ENCODE assay signal across 7 cellular contexts in genomic region chr1:117368116-117369108, GRCh38.
DNase-seq lines count a peak whose midpoint lies in the region; ATAC-seq and TF ChIP-seq lines count a peak whose summit lies in the region.

No MANE protein-coding gene starts in this region.

- H3K9me3 ChIP-seq in RWPE2 (ENCODE audit: severe bottlenecking): no peaks in the 10 kb centered on the region
- no peaks in the 10 kb centered on the region for H3K9me3 ChIP-seq in endocrine pancreas (ENCODE audit: control insufficient read depth, low read length)

- H3K27ac ChIP-seq in RWPE2 (ENCODE audit: poor library complexity, severe bottlenecking): peak overlapping the region; percentile 78

- H3K27me3 ChIP-seq in RWPE2 (ENCODE audit: insufficient read depth, poor library complexity, severe bottlenecking) (no peaks in the 10 kb centered on the region), endocrine pancreas (ENCODE audit: control insufficient read depth, insufficient read depth, low read length) (no peaks in the 10 kb centered on the region)

- H3K4me3 ChIP-seq in RWPE2 (ENCODE audit: severe bottlenecking): peak overlapping the region; percentile 92
- peak overlapping the region; percentile 98 for H3K4me3 ChIP-seq in endocrine pancreas (ENCODE audit: control insufficient read depth, insufficient read depth, low read length)

- peak overlapping the region; percentile 91 to 97 (median 92) for H3K4me3 Mint-ChIP-seq in nephron

- peaks cover 3% of the 10 kb centered on the region for H3K9me3 Mint-ChIP-seq in nephron

- no peaks in the 10 kb centered on the region for H3K27me3 Mint-ChIP-seq in nephron (ENCODE audit: low read depth)

- peak overlapping the region; percentile 67 to 91 (median 68) for H3K27ac Mint-ChIP-seq in nephron

- peak overlapping the region; percentile 83 for H3K9ac ChIP-seq in endocrine pancreas (ENCODE audit: control insufficient read depth, insufficient read depth, low read length)

- no peak for TF ChIP-seq CTCF in RWPE2 (IDR thresholded peaks at IDR 0.05; ENCODE audit: poor library complexity, severe bottlenecking)
- no peak for TF ChIP-seq CTCF in nephron (IDR thresholded peaks at IDR 0.05; ENCODE audit: unreplicated experiment in 3 of 3)

- H3K4me1 Mint-ChIP-seq in nephron: peaks cover 62% of the 10 kb centered on the region

- peaks cover 4% of the 10 kb centered on the region for H3K36me3 Mint-ChIP-seq in nephron (ENCODE audit: low read depth)

- H3K36me3 ChIP-seq in RWPE2 (ENCODE audit: low read depth) (no peaks in the 10 kb centered on the region), endocrine pancreas (ENCODE audit: control insufficient read depth, insufficient read depth, low read length) (no peaks in the 10 kb centered on the region)

- peak; percentile 38 for DNase-seq in EL
- no peak for DNase-seq in RWPE2 (ENCODE audit: low spot score)
- DNase-seq in GM19240 (ENCODE audit: insufficient read length, low spot score): no peak
- no peak for DNase-seq in T1000 (lab: John Stamatoyannopoulos, UW)

- H3K4me1 ChIP-seq in RWPE2 (ENCODE audit: insufficient read depth, poor library complexity, severe bottlenecking) (peaks cover 29% of the 10 kb centered on the region), endocrine pancreas (ENCODE audit: control insufficient read depth, insufficient read depth, low read length) (peaks cover 9% of the 10 kb centered on the region)

- peak; percentile 29 for ATAC-seq in GM21786 (IDR thresholded peaks at IDR 0.05; ENCODE audit: unreplicated experiment)
- ATAC-seq in RWPE2 (ENCODE audit: low read depth): peak; percentile 38
